ENCODE assay signal across 26 cellular contexts in genomic region chr12:90084018-90084417, GRCh38.
"Had no signal": no experiment of that assay in that cellular context is flagged by ENCODE, and none has a peak within 500 bp of the region (broad histone marks: within the 10 kb centered on the region; RNA-seq: fewer than 3 reads in every experiment).

No MANE protein-coding gene starts in this region.

- H3K4me3 Mint-ChIP-seq: activated CD8-positive, alpha-beta T cell treated with anti-CD3 and anti-CD28 coated beads for 36 hours; activated naive CD4-positive, alpha-beta T cell treated with anti-CD3 and anti-CD28 coated beads, Interleukin-2, amount 10 ng/mL, durations not matched to agents 7 days and 5 days; activated naive CD8-positive, alpha-beta T cell treated with anti-CD3 and anti-CD28 coated beads for 36 hours; activated T-cell treated with anti-CD3 and anti-CD28 coated beads, Interleukin-2, amount 50 U/mL, for 72 hours had no signal

- DNase-seq: activated CD4-positive, alpha-beta T cell treated with anti-CD3 and anti-CD28 coated beads for 4 hours; activated CD8-positive, alpha-beta memory T cell treated with anti-CD3 and anti-CD28 coated beads, Interleukin-2, amount 50 U/mL, for 4 hours; activated CD8-positive, alpha-beta T cell treated with anti-CD3 and anti-CD28 coated beads for 36 hours; activated gamma-delta T cell treated with Interleukin-2 at 50 U/mL for 16 hours; activated naive CD4-positive, alpha-beta T cell treated with anti-CD3 and anti-CD28 coated beads, Interleukin-2, amount 10 ng/mL, durations not matched to agents 7 days and 5 days; activated naive CD8-positive, alpha-beta T cell treated with anti-CD3 and anti-CD28 coated beads for 36 hours; activated T-cell treated with anti-CD3 and anti-CD28 coated beads, Interleukin-2, amount 50 U/mL, for 72 hours; caudate nucleus; MG63; MV-4-11; NCI-H1092 treated with DMSO at 0.1 percent for 48 hours; NCI-H1417 treated with DMSO at 0.1 percent for 48 hours; NCI-H1694; NCI-H2029; NCI-H2107; NCI-H2171 treated with DMSO at 0.1 percent for 48 hours; NCI-H226; NCI-H526; NCI-H774; Right ventricle myocardium superior; SJCRH30; SK-N-SH had no signal

- H3K27ac ChIP-seq: RWPE1, SJCRH30 had no signal

- H3K36me3 Mint-ChIP-seq: activated naive CD4-positive, alpha-beta T cell treated with anti-CD3 and anti-CD28 coated beads, Interleukin-2, amount 10 ng/mL, durations not matched to agents 7 days and 5 days; activated naive CD8-positive, alpha-beta T cell treated with anti-CD3 and anti-CD28 coated beads for 36 hours had no signal

- H3K27me3 Mint-ChIP-seq: activated CD8-positive, alpha-beta T cell treated with anti-CD3 and anti-CD28 coated beads for 36 hours; activated naive CD4-positive, alpha-beta T cell treated with anti-CD3 and anti-CD28 coated beads, Interleukin-2, amount 10 ng/mL, durations not matched to agents 7 days and 5 days had no signal

- H3K4me1 Mint-ChIP-seq: activated naive CD4-positive, alpha-beta T cell treated with anti-CD3 and anti-CD28 coated beads, Interleukin-2, amount 10 ng/mL, durations not matched to agents 7 days and 5 days had no signal

- ATAC-seq: activated CD4-positive, CD25-positive, alpha-beta regulatory T cell treated with anti-CD3 and anti-CD28 coated beads, Interleukin-2, amount 50 U/mL, for 24 hours; activated CD8-positive, alpha-beta T cell treated with anti-CD3 and anti-CD28 coated beads for 36 hours; activated T-cell treated with anti-CD3 and anti-CD28 coated beads, Interleukin-2, amount 50 U/mL, for 72 hours; Panc1 had no signal

- H3K4me2 ChIP-seq: SK-N-SH had no signal

- H3K27ac Mint-ChIP-seq: activated CD8-positive, alpha-beta T cell treated with anti-CD3 and anti-CD28 coated beads for 36 hours; activated naive CD4-positive, alpha-beta T cell treated with anti-CD3 and anti-CD28 coated beads, Interleukin-2, amount 10 ng/mL, durations not matched to agents 7 days and 5 days; activated naive CD8-positive, alpha-beta T cell treated with anti-CD3 and anti-CD28 coated beads for 36 hours; activated T-cell treated with anti-CD3 and anti-CD28 coated beads, Interleukin-2, amount 50 U/mL, for 72 hours; activated T-helper 2 cell treated with anti-CD3 and anti-CD28 coated beads, Interferon-gamma antibody, Interleukin-2, Interleukin-4, amounts not matched to agents 10 μg/mL and 5 μg/mL and 100 μg/mL, durations not matched to agents 14 hours and 24 hours and 36 hours had no signal

- H3K4me3 ChIP-seq: MG63, SJCRH30 had no signal

- H3K9me3 ChIP-seq: MG63, SJCRH30, SK-N-SH had no signal

- H3K27me3 ChIP-seq: MG63, SJCRH30 had no signal

- H3K36me3 ChIP-seq: MG63, SJCRH30 had no signal

- H3K9me3 Mint-ChIP-seq: activated CD8-positive, alpha-beta T cell treated with anti-CD3 and anti-CD28 coated beads for 36 hours; activated naive CD4-positive, alpha-beta T cell treated with anti-CD3 and anti-CD28 coated beads, Interleukin-2, amount 10 ng/mL, durations not matched to agents 7 days and 5 days; activated naive CD8-positive, alpha-beta T cell treated with anti-CD3 and anti-CD28 coated beads for 36 hours; activated T-cell treated with anti-CD3 and anti-CD28 coated beads, Interleukin-2, amount 50 U/mL, for 72 hours; activated T-helper 2 cell treated with anti-CD3 and anti-CD28 coated beads, Interferon-gamma antibody, Interleukin-2, Interleukin-4, amounts not matched to agents 10 μg/mL and 5 μg/mL and 100 μg/mL, durations not matched to agents 14 hours and 24 hours and 36 hours had no signal
